Comparison of ENCODE assay signal across 25 cellular contexts in genomic region chr2:237517163-237517562, GRCh38. TPM values are rescaled to one million over a fixed set of nuclear protein-coding genes. Genes with fewer than 3 reads are reported as not detected.
A peak's percentile ranks its signal among the peaks of the same experiment; 100 is the strongest.
DNase-seq lines count a peak whose midpoint lies in the region; ATAC-seq, FAIRE-seq and TF ChIP-seq lines count a peak whose summit lies in the region.
"Had no signal": no experiment of that assay in that cellular context is flagged by ENCODE, and none has a peak within 500 bp of the region (broad histone marks: within the 10 kb centered on the region; RNA-seq: fewer than 3 reads in every experiment).

No MANE protein-coding gene starts in this region.

- POLR2A ChIA-PET in HepG2 (lab: Yijun Ruan, JAX), result no interaction called here

- no peak overlapping the region for H3K18ac ChIP-seq in mesenchymal stem cell (ENCODE audit: low read depth in 1 of 2, low read length in 2 of 2)

- H3K4me2 ChIP-seq in HepG2 (ENCODE audit: low read depth, low read length) (no peak overlapping the region), mesenchymal stem cell (ENCODE audit: low read length, poor library complexity, severe bottlenecking) (no peak overlapping the region)
- H3K4me2 ChIP-seq: A549; BLaER1 treated with 17β-estradiol and CSF1 and Interleukin-3, amounts not matched to agents 10 nM and 100 nM had no signal

- no peak overlapping the region for H2BK15ac ChIP-seq in mesenchymal stem cell (ENCODE audit: low read depth, poor library complexity, severe bottlenecking)

- no peak overlapping the region for H3K4me3 ChIP-seq in HepG2 (replicated peaks in 1 of 3; ENCODE audit: insufficient read depth in 1 of 3, low read depth in 2 of 3, low read length in 3 of 3)
- H3K4me3 ChIP-seq in right lobe of liver, result no peak overlapping the region
- H3K4me3 ChIP-seq in bronchial epithelial cell (ENCODE audit: low read depth, low read length), result no peak overlapping the region
- H3K4me3 ChIP-seq in mesenchymal stem cell (ENCODE audit: insufficient read depth in 1 of 2, low read depth in 1 of 2, low read length in 2 of 2), result no peak overlapping the region
- H3K4me3 ChIP-seq: A549; BLaER1 treated with 17β-estradiol and CSF1 and Interleukin-3, amounts not matched to agents 10 nM and 100 nM; HAP-1 had no signal

- no peak overlapping the region for H3K27ac Mint-ChIP-seq in effector memory CD8-positive, alpha-beta T cell
- H3K27ac Mint-ChIP-seq: CD14-positive monocyte; CD4-positive, alpha-beta T cell had no signal

- ATAC-seq in HepG2 (no peak), right lobe of liver (no peak), GM19324 (IDR thresholded peaks at IDR 0.05; ENCODE audit: low FRiP score, unreplicated experiment) (no peak)
- no peak for ATAC-seq in effector memory CD8-positive, alpha-beta T cell (replicated peaks)
- ATAC-seq: A549 had no signal

- no TSS peak for BruUV-seq in HepG2 (replicated peaks; lab: Mats Ljungman, UMichigan)

- H3K4me3 Mint-ChIP-seq in effector memory CD8-positive, alpha-beta T cell, result no peak overlapping the region
- H3K4me3 Mint-ChIP-seq: CD14-positive monocyte; CD4-positive, alpha-beta T cell; CD8-positive, alpha-beta memory T cell had no signal

- CTCF ChIA-PET in HepG2 (lab: Yijun Ruan, JAX; ENCODE audit: low intra/inter-chr PET ratio, low total read pairs), result no interaction called here

- H3K9ac ChIP-seq in HepG2 (ENCODE audit: insufficient read depth, low read depth, low read length), result no peak overlapping the region
- no peak overlapping the region for H3K9ac ChIP-seq in mesenchymal stem cell (ENCODE audit: low read length)
- H3K9ac ChIP-seq: BLaER1 treated with 17β-estradiol and CSF1 and Interleukin-3, amounts not matched to agents 10 nM and 100 nM had no signal

- no peak for TF ChIP-seq RAD21 in HepG2 (CRISPR knock-in tag; IDR thresholded peaks at IDR 0.05)

- no peak overlapping the region for H2BK5ac ChIP-seq in mesenchymal stem cell (ENCODE audit: low read depth, low read length, poor library complexity, severe bottlenecking)

- H3K79me2 ChIP-seq in HepG2 (ENCODE audit: insufficient read depth, low read length), result no peaks in the 10 kb centered on the region

- peaks cover 57% of the 10 kb centered on the region for H3K79me1 ChIP-seq in mesenchymal stem cell (replicated peaks; ENCODE audit: low read length, poor library complexity, severe bottlenecking)

- DNase-seq in HepG2 (ENCODE audit: low spot score), result no peak
- DNase-seq in right lobe of liver, result no peak
- no peak for DNase-seq in bronchial epithelial cell (ENCODE audit: low read depth)
- no peak for DNase-seq in mesenchymal stem cell
- DNase-seq in midbrain (lab: John Stamatoyannopoulos, UW), result no peak
- DNase-seq in effector memory CD8-positive, alpha-beta T cell, result no peak
- DNase-seq: 8988T; ACHN; AML-193; BE2C; CD4-positive, alpha-beta T cell; CD8-positive, alpha-beta memory T cell; DMS 273 treated with DMSO at 0.1 percent for 48 hours; DMS79; EL; GDM1; GOT3 had no signal

- no peak overlapping the region for H2BK120ac ChIP-seq in mesenchymal stem cell (ENCODE audit: low read depth, low read length)

- H3K36me3 Mint-ChIP-seq in effector memory CD8-positive, alpha-beta T cell (ENCODE audit: insufficient read depth), result no peaks in the 10 kb centered on the region
- H3K36me3 Mint-ChIP-seq: CD14-positive monocyte; CD8-positive, alpha-beta memory T cell had no signal

- WGBS in HepG2 (ENCODE audit: low lambda C conversion rate), result 4% methylated on average over 4 of the region's 4 CpGs
- 100% methylated on average over 4 of the region's 4 CpGs for WGBS in right lobe of liver (ENCODE audit: insufficient coverage, low coverage, low lambda C conversion rate, missing lambda C conversion rate)
- 98% methylated on average over 4 of the region's 4 CpGs for WGBS in mesenchymal stem cell

- H4K91ac ChIP-seq in mesenchymal stem cell (ENCODE audit: low read length), result peak overlapping the region; percentile 18

- peaks cover 3 to 39% of the 10 kb centered on the region in 2 experiments; a peak in 4 of 5 replicates for H3K27me3 ChIP-seq in HepG2 (ENCODE audit: control insufficient read depth in 1 of 2, insufficient read depth in 2 of 2, low read length in 2 of 2)
- no peaks in the 10 kb centered on the region for H3K27me3 ChIP-seq in right lobe of liver
- H3K27me3 ChIP-seq in bronchial epithelial cell (ENCODE audit: control insufficient read depth, insufficient read depth, low read length), result no peaks in the 10 kb centered on the region
- no peaks in the 10 kb centered on the region for H3K27me3 ChIP-seq in mesenchymal stem cell (ENCODE audit: control insufficient read depth in 1 of 2, insufficient read depth in 1 of 2, low read length in 2 of 2)
- H3K27me3 ChIP-seq: BE2C; BLaER1 treated with 17β-estradiol and CSF1 and Interleukin-3, amounts not matched to agents 10 nM and 100 nM had no signal

- no peaks in the 10 kb centered on the region for H3K27me3 Mint-ChIP-seq in effector memory CD8-positive, alpha-beta T cell
- H3K27me3 Mint-ChIP-seq: CD4-positive, alpha-beta T cell; CD8-positive, alpha-beta memory T cell had no signal

- no peaks in the 10 kb centered on the region for H4K20me1 ChIP-seq in HepG2 (ENCODE audit: insufficient read depth, low read length)
- H4K20me1 ChIP-seq: BLaER1 treated with 17β-estradiol and CSF1 and Interleukin-3, amounts not matched to agents 10 nM and 100 nM had no signal

- in situ Hi-C loops in HepG2 (cut with HindIII; ENCODE audit: extremely low pct_ligation_motif_present, low pct_unique_long_range_greater_than_20kb), result no loop called here

- H2BK12ac ChIP-seq in mesenchymal stem cell (ENCODE audit: low read length in 2 of 2), result peak overlapping the region in 1 of 2 experiments; percentile 54

- no peak overlapping the region for H3K27ac ChIP-seq in HepG2 (ENCODE audit: extremely low read length, insufficient read depth, low read length)
- no peak overlapping the region for H3K27ac ChIP-seq in right lobe of liver
- H3K27ac ChIP-seq in mesenchymal stem cell (ENCODE audit: low read length, poor library complexity, severe bottlenecking), result no peak overlapping the region
- H3K27ac ChIP-seq: A549; BLaER1 treated with 17β-estradiol and CSF1 and Interleukin-3, amounts not matched to agents 10 nM and 100 nM had no signal

- H3K36me3 ChIP-seq in HepG2 (replicated peaks in 1 of 2; ENCODE audit: control insufficient read depth in 1 of 2, insufficient read depth in 2 of 2, low read length in 2 of 2) (no peaks in the 10 kb centered on the region), right lobe of liver (no peaks in the 10 kb centered on the region), bronchial epithelial cell (ENCODE audit: control insufficient read depth, insufficient read depth, low read length) (no peaks in the 10 kb centered on the region), mesenchymal stem cell (ENCODE audit: control insufficient read depth in 1 of 2, insufficient read depth in 2 of 2, low read depth in 1 of 2, low read length in 2 of 2) (peaks cover 7 to 75% of the 10 kb centered on the region in 2 experiments)
- H3K36me3 ChIP-seq: BE2C; BLaER1 treated with 17β-estradiol and CSF1 and Interleukin-3, amounts not matched to agents 10 nM and 100 nM; HAP-1 had no signal

- H3K4me1 ChIP-seq in HepG2 (ENCODE audit: insufficient read depth, low read length) (peaks cover 11% of the 10 kb centered on the region), right lobe of liver (peaks cover 0 to 49% (median 17%) of the 10 kb centered on the region in 4 donors), mesenchymal stem cell (ENCODE audit: control insufficient read depth, insufficient read depth, low read depth, low read length) (peaks cover 14% of the 10 kb centered on the region)
- H3K4me1 ChIP-seq: BE2C, HAP-1 had no signal

- no peaks in the 10 kb centered on the region for H3K9me3 Mint-ChIP-seq in effector memory CD8-positive, alpha-beta T cell
- H3K9me3 Mint-ChIP-seq: CD4-positive, alpha-beta T cell had no signal

- TF ChIP-seq CTCF in HepG2 (CRISPR knock-in tag; IDR thresholded peaks at IDR 0.05), result no peak
- TF ChIP-seq CTCF in right lobe of liver (IDR thresholded peaks at IDR 0.05), result no peak
- TF ChIP-seq CTCF in bronchial epithelial cell (IDR thresholded peaks at IDR 0.05; ENCODE audit: insufficient read depth, low read length, severe bottlenecking), result no peak

- H3K4ac ChIP-seq in mesenchymal stem cell (ENCODE audit: low read depth in 1 of 2, low read length in 2 of 2), result no peak overlapping the region

- H3K9me3 ChIP-seq in HepG2 (ENCODE audit: low read length) (no peaks in the 10 kb centered on the region), right lobe of liver (no peaks in the 10 kb centered on the region), mesenchymal stem cell (ENCODE audit: control insufficient read depth, low read length) (no peaks in the 10 kb centered on the region)
- H3K9me3 ChIP-seq: A549; BE2C; BLaER1 treated with 17β-estradiol and CSF1 and Interleukin-3, amounts not matched to agents 10 nM and 100 nM; HAP-1 had no signal

- intact Hi-C loops in HepG2 (cut with micrococcal nuclease; ENCODE audit: unreplicated experiment) (no loop called here), right lobe of liver (cut with DNase I) (loop anchor here in 1 of 2 donors (5.0 kb wide), 1 partner anchor 50 kb away; the partner anchor contains the start of gene PRLH)

- H4K8ac ChIP-seq in mesenchymal stem cell (ENCODE audit: low read length), result peak overlapping the region; percentile 32

- H2AFZ ChIP-seq in HepG2 (ENCODE audit: low read length) (no peak overlapping the region), mesenchymal stem cell (ENCODE audit: low read depth, low read length) (no peak overlapping the region)

- no peak for FAIRE-seq in HepG2 (lab: Jason Lieb, UNC)
- peak; percentile 90 for FAIRE-seq in bronchial epithelial cell (lab: Jason Lieb, UNC)
- FAIRE-seq: A549, D721Med, GM12891, GM18507 had no signal

- TF ChIP-seq POLR2A in HepG2 (IDR thresholded peaks at IDR 0.05; ENCODE audit: insufficient read depth in 1 of 2, low read depth in 2 of 2, low read length in 2 of 2) (no peak), right lobe of liver (IDR thresholded peaks at IDR 0.05) (no peak)

- no peak overlapping the region for H2AK5ac ChIP-seq in mesenchymal stem cell (ENCODE audit: low read length, severe bottlenecking)

- H3K4me1 Mint-ChIP-seq in effector memory CD8-positive, alpha-beta T cell (ENCODE audit: low read depth in 2 of 2), result no peaks in the 10 kb centered on the region
- H3K4me1 Mint-ChIP-seq: CD14-positive monocyte; CD8-positive, alpha-beta memory T cell had no signal

- TF ChIP-seq EP300 in HepG2 (IDR thresholded peaks at IDR 0.05; ENCODE audit: low read depth in 2 of 2, low read length in 2 of 2), result no peak
- TF ChIP-seq EP300 in HepG2 (CRISPR knock-in tag; IDR thresholded peaks at IDR 0.05; ENCODE audit: borderline replicate concordance), result no peak

- H3K14ac ChIP-seq in mesenchymal stem cell (ENCODE audit: low read length in 2 of 2), result no peak overlapping the region

- no peak overlapping the region for H3K23ac ChIP-seq in mesenchymal stem cell (ENCODE audit: low read length in 2 of 2)

RNA-seq across cellular contexts. Expression of gene MLPH, which starts 30.1 kb away (rescaled TPM):
- total RNA-seq in HepG2 (2016; rRNA removed; fragmentation: Illumina TruSeq; extraction: Trizol), result not detected in 2 replicates
- not detected in 2 replicates for total RNA-seq in HepG2 (2016; cell fraction: cytosol; rRNA removed; fragmentation: Illumina TruSeq; extraction: Trizol; ENCODE audit: low read depth)
- total RNA-seq in HepG2 (2016; cell fraction: insoluble cytoplasmic fraction; rRNA removed; fragmentation: Illumina TruSeq; extraction: Trizol), result not detected in 2 replicates
- total RNA-seq in HepG2 (2016; cell fraction: membrane; rRNA removed; fragmentation: Illumina TruSeq; extraction: Trizol), result not detected in 2 replicates
- total RNA-seq in HepG2 (2016; cell fraction: nucleus; rRNA removed; fragmentation: Illumina TruSeq; extraction: Trizol), result not detected in 2 replicates
- polyA plus RNA-seq in HepG2 (2011; rRNA removed), result 0.12 and 0.27 TPM in 2 replicates
- polyA plus RNA-seq in HepG2 (2011; cell fraction: cytosol; rRNA removed), result 0.10 TPM in 1 of 2 replicates, not detected in the other
- polyA plus RNA-seq in HepG2 (2011; cell fraction: nucleus; rRNA removed), result 0.88 and 1.00 TPM in 2 replicates
- 0.17 and 0.28 TPM in 2 replicates for polyA plus RNA-seq in HepG2 (2012)
- polyA plus RNA-seq in HepG2 (2016; cell fraction: cytosol; fragmentation: Illumina TruSeq; extraction: Trizol; ENCODE audit: low read depth), result not detected in 2 replicates
- polyA plus RNA-seq in HepG2 (2016; cell fraction: insoluble cytoplasmic fraction; fragmentation: Illumina TruSeq; extraction: Trizol; ENCODE audit: low read depth), result not detected in 2 replicates
- polyA plus RNA-seq in HepG2 (2016; cell fraction: membrane; fragmentation: Illumina TruSeq; extraction: Trizol; ENCODE audit: low read depth), result not detected in 2 replicates
- not detected in 2 replicates for polyA plus RNA-seq in HepG2 (2016; cell fraction: nucleus; fragmentation: Illumina TruSeq; extraction: Trizol; ENCODE audit: insufficient read depth, low read depth)
- polyA minus RNA-seq in HepG2 (2011; rRNA and poly(A)+ RNA removed; ENCODE audit: low replicate concordance), result 1.0 TPM in 1 of 2 replicates, not detected in the other
- not detected in 2 replicates for polyA minus RNA-seq in HepG2 (2011; cell fraction: cytosol; rRNA and poly(A)+ RNA removed)
- not detected in 2 replicates for polyA minus RNA-seq in HepG2 (2011; cell fraction: nucleus; rRNA and poly(A)+ RNA removed)
- 10 to 100 TPM; 20.8 to 52.8 (median 35.1) TPM for total RNA-seq in right lobe of liver
- total RNA-seq in bronchial epithelial cell, result 6.6 and 14.7 TPM in 2 replicates
- polyA plus RNA-seq in mesenchymal stem cell (2013, experiment 1 of 2), result 93.7 TPM
- polyA plus RNA-seq in mesenchymal stem cell (2013, experiment 2 of 2), result 85.6 TPM
- total RNA-seq: CD8-positive, alpha-beta memory T cell had no signal
- polyA plus RNA-seq: CD14-positive monocyte; CD8-positive, alpha-beta memory T cell had no signal

RNA-seq across cellular contexts. Expression of gene PRLH, which starts 49.2 kb away (rescaled TPM):
- total RNA-seq in HepG2 (2016; rRNA removed; fragmentation: Illumina TruSeq; extraction: Trizol), result not detected in 2 replicates
- not detected in 2 replicates for total RNA-seq in HepG2 (2016; cell fraction: cytosol; rRNA removed; fragmentation: Illumina TruSeq; extraction: Trizol; ENCODE audit: low read depth)
- total RNA-seq in HepG2 (2016; cell fraction: insoluble cytoplasmic fraction; rRNA removed; fragmentation: Illumina TruSeq; extraction: Trizol), result not detected in 2 replicates
- total RNA-seq in HepG2 (2016; cell fraction: membrane; rRNA removed; fragmentation: Illumina TruSeq; extraction: Trizol), result not detected in 2 replicates
- not detected in 2 replicates for total RNA-seq in HepG2 (2016; cell fraction: nucleus; rRNA removed; fragmentation: Illumina TruSeq; extraction: Trizol)
- not detected in 2 replicates for polyA plus RNA-seq in HepG2 (2011; rRNA removed)
- polyA plus RNA-seq in HepG2 (2011; cell fraction: cytosol; rRNA removed), result not detected in 2 replicates
- polyA plus RNA-seq in HepG2 (2011; cell fraction: nucleus; rRNA removed), result not detected in 2 replicates
- not detected in 2 replicates for polyA plus RNA-seq in HepG2 (2012)
- not detected in 2 replicates for polyA plus RNA-seq in HepG2 (2016; cell fraction: cytosol; fragmentation: Illumina TruSeq; extraction: Trizol; ENCODE audit: low read depth)
- not detected in 2 replicates for polyA plus RNA-seq in HepG2 (2016; cell fraction: insoluble cytoplasmic fraction; fragmentation: Illumina TruSeq; extraction: Trizol; ENCODE audit: low read depth)
- not detected in 2 replicates for polyA plus RNA-seq in HepG2 (2016; cell fraction: membrane; fragmentation: Illumina TruSeq; extraction: Trizol; ENCODE audit: low read depth)
- polyA plus RNA-seq in HepG2 (2016; cell fraction: nucleus; fragmentation: Illumina TruSeq; extraction: Trizol; ENCODE audit: insufficient read depth, low read depth), result not detected in 2 replicates
- not detected in 2 replicates for polyA minus RNA-seq in HepG2 (2011; rRNA and poly(A)+ RNA removed; ENCODE audit: low replicate concordance)
- not detected in 2 replicates for polyA minus RNA-seq in HepG2 (2011; cell fraction: cytosol; rRNA and poly(A)+ RNA removed)
- not detected in 2 replicates for polyA minus RNA-seq in HepG2 (2011; cell fraction: nucleus; rRNA and poly(A)+ RNA removed)
- not detected for total RNA-seq in right lobe of liver
- total RNA-seq in bronchial epithelial cell, result not detected in 2 replicates
- polyA plus RNA-seq in mesenchymal stem cell (2013, experiment 1 of 2), result not detected
- not detected for polyA plus RNA-seq in mesenchymal stem cell (2013, experiment 2 of 2)
- total RNA-seq: CD4-positive, alpha-beta T cell; CD8-positive, alpha-beta memory T cell had no signal
- polyA plus RNA-seq: A549; CD14-positive monocyte; CD8-positive, alpha-beta memory T cell had no signal
